ENCODE assay signal across 2 cellular contexts in genomic region chr21:45051580-45052434, GRCh38.
TF ChIP-seq lines count a peak whose summit lies in the region.

No MANE protein-coding gene starts in this region.

TF ChIP-seq in A549, 52 proteins besides CTCF, POLR2A, EP300 and RAD21:
- TF ChIP-seq CHD4 (IDR thresholded peaks at IDR 0.05; ENCODE audit: borderline replicate concordance) (no peak), HOXA7 (CRISPR knock-in tag; IDR thresholded peaks at IDR 0.05) (no peak), CEBPB (IDR thresholded peaks at IDR 0.05) (no peak), ZFP36 (IDR thresholded peaks at IDR 0.05; ENCODE audit: borderline replicate concordance, partially characterized antibody) (no peak), SREBF2 (IDR thresholded peaks at IDR 0.05) (no peak), SMC3 (IDR thresholded peaks at IDR 0.05) (no peak), HES2 (IDR thresholded peaks at IDR 0.05) (no peak), HOXB5 (CRISPR knock-in tag; IDR thresholded peaks at IDR 0.05) (no peak), MYC (IDR thresholded peaks at IDR 0.05; ENCODE audit: borderline replicate concordance, low read length) (no peak), RNF2 (IDR thresholded peaks at IDR 0.05; ENCODE audit: borderline replicate concordance, low read depth) (no peak), EHMT2 (IDR thresholded peaks at IDR 0.05; ENCODE audit: low read depth) (no peak), ELK1 (IDR thresholded peaks at IDR 0.05; ENCODE audit: low read depth, low read length) (no peak), NFE2L2 (conservative IDR thresholded peaks at IDR 0.05; ENCODE audit: low read length) (no peak)
- TF ChIP-seq, protein P1, sequence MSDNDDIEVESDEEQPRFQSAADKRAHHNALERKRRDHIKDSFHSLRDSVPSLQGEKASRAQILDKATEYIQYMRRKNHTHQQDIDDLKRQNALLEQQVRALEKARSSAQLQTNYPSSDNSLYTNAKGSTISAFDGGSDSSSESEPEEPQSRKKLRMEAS (IDR thresholded peaks at IDR 0.05), result no peak
- TF ChIP-seq, protein P2, sequence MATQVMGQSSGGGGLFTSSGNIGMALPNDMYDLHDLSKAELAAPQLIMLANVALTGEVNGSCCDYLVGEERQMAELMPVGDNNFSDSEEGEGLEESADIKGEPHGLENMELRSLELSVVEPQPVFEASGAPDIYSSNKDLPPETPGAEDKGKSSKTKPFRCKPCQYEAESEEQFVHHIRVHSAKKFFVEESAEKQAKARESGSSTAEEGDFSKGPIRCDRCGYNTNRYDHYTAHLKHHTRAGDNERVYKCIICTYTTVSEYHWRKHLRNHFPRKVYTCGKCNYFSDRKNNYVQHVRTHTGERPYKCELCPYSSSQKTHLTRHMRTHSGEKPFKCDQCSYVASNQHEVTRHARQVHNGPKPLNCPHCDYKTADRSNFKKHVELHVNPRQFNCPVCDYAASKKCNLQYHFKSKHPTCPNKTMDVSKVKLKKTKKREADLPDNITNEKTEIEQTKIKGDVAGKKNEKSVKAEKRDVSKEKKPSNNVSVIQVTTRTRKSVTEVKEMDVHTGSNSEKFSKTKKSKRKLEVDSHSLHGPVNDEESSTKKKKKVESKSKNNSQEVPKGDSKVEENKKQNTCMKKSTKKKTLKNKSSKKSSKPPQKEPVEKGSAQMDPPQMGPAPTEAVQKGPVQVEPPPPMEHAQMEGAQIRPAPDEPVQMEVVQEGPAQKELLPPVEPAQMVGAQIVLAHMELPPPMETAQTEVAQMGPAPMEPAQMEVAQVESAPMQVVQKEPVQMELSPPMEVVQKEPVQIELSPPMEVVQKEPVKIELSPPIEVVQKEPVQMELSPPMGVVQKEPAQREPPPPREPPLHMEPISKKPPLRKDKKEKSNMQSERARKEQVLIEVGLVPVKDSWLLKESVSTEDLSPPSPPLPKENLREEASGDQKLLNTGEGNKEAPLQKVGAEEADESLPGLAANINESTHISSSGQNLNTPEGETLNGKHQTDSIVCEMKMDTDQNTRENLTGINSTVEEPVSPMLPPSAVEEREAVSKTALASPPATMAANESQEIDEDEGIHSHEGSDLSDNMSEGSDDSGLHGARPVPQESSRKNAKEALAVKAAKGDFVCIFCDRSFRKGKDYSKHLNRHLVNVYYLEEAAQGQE (IDR thresholded peaks at IDR 0.05), result no peak
- TF ChIP-seq, protein P3, sequence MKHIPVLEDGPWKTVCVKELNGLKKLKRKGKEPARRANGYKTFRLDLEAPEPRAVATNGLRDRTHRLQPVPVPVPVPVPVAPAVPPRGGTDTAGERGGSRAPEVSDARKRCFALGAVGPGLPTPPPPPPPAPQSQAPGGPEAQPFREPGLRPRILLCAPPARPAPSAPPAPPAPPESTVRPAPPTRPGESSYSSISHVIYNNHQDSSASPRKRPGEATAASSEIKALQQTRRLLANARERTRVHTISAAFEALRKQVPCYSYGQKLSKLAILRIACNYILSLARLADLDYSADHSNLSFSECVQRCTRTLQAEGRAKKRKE (CRISPR knock-in tag; IDR thresholded peaks at IDR 0.05; ENCODE audit: low read depth), result no peak
- TF ChIP-seq, protein P4, sequence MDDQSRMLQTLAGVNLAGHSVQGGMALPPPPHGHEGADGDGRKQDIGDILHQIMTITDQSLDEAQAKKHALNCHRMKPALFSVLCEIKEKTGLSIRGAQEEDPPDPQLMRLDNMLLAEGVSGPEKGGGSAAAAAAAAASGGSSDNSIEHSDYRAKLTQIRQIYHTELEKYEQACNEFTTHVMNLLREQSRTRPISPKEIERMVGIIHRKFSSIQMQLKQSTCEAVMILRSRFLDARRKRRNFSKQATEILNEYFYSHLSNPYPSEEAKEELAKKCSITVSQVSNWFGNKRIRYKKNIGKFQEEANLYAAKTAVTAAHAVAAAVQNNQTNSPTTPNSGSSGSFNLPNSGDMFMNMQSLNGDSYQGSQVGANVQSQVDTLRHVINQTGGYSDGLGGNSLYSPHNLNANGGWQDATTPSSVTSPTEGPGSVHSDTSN (IDR thresholded peaks at IDR 0.05), result no peak

TF ChIP-seq in IMR-90, 13 proteins besides CTCF, POLR2A, EP300 and RAD21:
- TF ChIP-seq USF2 (IDR thresholded peaks at IDR 0.05; ENCODE audit: low read depth, low read length) (no peak), MAZ (IDR thresholded peaks at IDR 0.05; ENCODE audit: borderline replicate concordance, low read depth, low read length) (no peak), CEBPB (IDR thresholded peaks at IDR 0.05; ENCODE audit: low read depth, low read length) (no peak), FOS (IDR thresholded peaks at IDR 0.05; ENCODE audit: low read depth, low read length) (no peak), ELK1 (IDR thresholded peaks at IDR 0.05; ENCODE audit: borderline replicate concordance, low read depth, low read length) (no peak), RCOR1 (IDR thresholded peaks at IDR 0.05; ENCODE audit: insufficient replicate concordance, low read length) (no peak), MAFK (IDR thresholded peaks at IDR 0.05; ENCODE audit: low read depth, low read length) (no peak), CHD1 (IDR thresholded peaks at IDR 0.05; ENCODE audit: low read depth, low read length) (no peak), NFE2L2 (IDR thresholded peaks at IDR 0.05; ENCODE audit: low read depth, low read length) (no peak), MXI1 (IDR thresholded peaks at IDR 0.05; ENCODE audit: borderline replicate concordance, low read depth, low read length) (no peak), RFX5 (IDR thresholded peaks at IDR 0.05; ENCODE audit: low read depth, low read length) (no peak)
